14 cellular contexts compared by ENCODE assay signal in the genomic region with DNA sequence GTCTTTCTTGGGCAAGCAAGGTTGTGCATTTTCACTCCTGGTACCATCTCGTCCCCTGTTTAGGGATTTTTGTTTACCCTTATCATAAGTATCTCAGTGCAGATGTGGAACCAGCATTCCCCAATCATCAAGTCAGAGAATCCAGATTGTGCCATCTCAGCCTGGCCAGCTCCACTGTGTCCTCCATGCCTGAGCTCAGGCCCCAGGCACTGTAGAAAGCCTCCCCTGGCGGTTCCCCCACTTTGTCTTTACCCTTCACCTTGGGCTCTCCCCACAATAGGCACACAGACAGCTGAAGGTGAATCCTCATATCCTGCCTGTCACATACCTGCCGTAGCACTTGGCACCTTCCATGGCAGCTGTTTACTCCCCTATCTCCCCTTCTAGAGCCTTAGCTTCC.
A peak's percentile ranks its signal among the peaks of the same experiment; 100 is the strongest.
DNase-seq lines count a peak whose midpoint lies in the region; ATAC-seq and TF ChIP-seq lines count a peak whose summit lies in the region.
"Had no signal": no experiment of that assay in that cellular context is flagged by ENCODE, and none has a peak within 500 bp of the region (broad histone marks: within the 10 kb centered on the region; RNA-seq: fewer than 3 reads in every experiment).

No MANE protein-coding gene starts in this region.

- 41 to 71% (median 66%) methylated on average over 3 of the region's 3 CpGs for WGBS in psoas muscle, 3 donors

- H3K9me3 ChIP-seq in MM.1S (replicated peaks; ENCODE audit: insufficient read depth, low read length) (no peaks in the 10 kb centered on the region), psoas muscle (no peaks in the 10 kb centered on the region), left lung (no peaks in the 10 kb centered on the region)
- H3K9me3 ChIP-seq: BLaER1 treated with 17β-estradiol and CSF1 and Interleukin-3, amounts not matched to agents 10 nM and 100 nM had no signal

- H3K4me1 Mint-ChIP-seq in GM23338 = peaks cover 6% of the 10 kb centered on the region; the same call in 2 of the 3 replicates
- peaks cover 52% of the 10 kb centered on the region for H3K4me1 Mint-ChIP-seq in glutamatergic neuron (ENCODE audit: low read depth, unreplicated experiment)
- H3K4me1 Mint-ChIP-seq: CD4-positive, CD25-positive, alpha-beta regulatory T cell had no signal

- H3K4me3 ChIP-seq in GM23338 = no peak overlapping the region
- no peak overlapping the region for H3K4me3 ChIP-seq in MM.1S (ENCODE audit: low read length)
- no peak overlapping the region for H3K4me3 ChIP-seq in psoas muscle
- no peak overlapping the region for H3K4me3 ChIP-seq in left lung
- H3K4me3 ChIP-seq: BLaER1 treated with 17β-estradiol and CSF1 and Interleukin-3, amounts not matched to agents 10 nM and 100 nM had no signal

- no peak overlapping the region for H3K9ac ChIP-seq in MM.1S (ENCODE audit: low read length)
- H3K9ac ChIP-seq: BLaER1 treated with 17β-estradiol and CSF1 and Interleukin-3, amounts not matched to agents 10 nM and 100 nM had no signal

- no peaks in the 10 kb centered on the region for H3K36me3 Mint-ChIP-seq in GM23338 (ENCODE audit: low read depth)
- H3K36me3 Mint-ChIP-seq in glutamatergic neuron (ENCODE audit: unreplicated experiment) = no peaks in the 10 kb centered on the region
- H3K36me3 Mint-ChIP-seq: CD4-positive, CD25-positive, alpha-beta regulatory T cell had no signal

- H3F3A ChIP-seq in GM23338 (replicated peaks; ENCODE audit: low read depth) (no peaks in the 10 kb centered on the region), MM.1S (ENCODE audit: insufficient read depth, low read length) (peaks cover 14% of the 10 kb centered on the region)

- no peaks in the 10 kb centered on the region for H3K79me2 ChIP-seq in GM23338 (replicated peaks; ENCODE audit: insufficient read depth)
- no peaks in the 10 kb centered on the region for H3K79me2 ChIP-seq in MM.1S (ENCODE audit: low read length)

- no peaks in the 10 kb centered on the region for H3K9me2 ChIP-seq in GM23338 (ENCODE audit: insufficient read depth)
- no peaks in the 10 kb centered on the region for H3K9me2 ChIP-seq in MM.1S (replicated peaks; ENCODE audit: insufficient read depth, low read length)

- no peak overlapping the region for H3K27ac Mint-ChIP-seq in GM23338
- peak overlapping the region; percentile 93 for H3K27ac Mint-ChIP-seq in glutamatergic neuron (ENCODE audit: unreplicated experiment)
- H3K27ac Mint-ChIP-seq: CD4-positive, CD25-positive, alpha-beta regulatory T cell had no signal

- H3K4me2 ChIP-seq in GM23338 (no peak overlapping the region), MM.1S (ENCODE audit: low read depth, low read length) (peak overlapping the region; percentile 76)
- H3K4me2 ChIP-seq: BLaER1 treated with 17β-estradiol and CSF1 and Interleukin-3, amounts not matched to agents 10 nM and 100 nM had no signal

- peak overlapping the region; percentile 47; the same call in 1 of the 2 replicates for H2AFZ ChIP-seq in GM23338
- peak overlapping the region; percentile 37 for H2AFZ ChIP-seq in MM.1S (ENCODE audit: low read length)

- no peak overlapping the region for H3K27ac ChIP-seq in GM23338 (ENCODE audit: low read depth)
- peak overlapping the region; percentile 27; the same call in 1 of the 2 replicates for H3K27ac ChIP-seq in MM.1S (ENCODE audit: low read length)
- H3K27ac ChIP-seq in psoas muscle = peak overlapping the region; percentile 64
- no peak overlapping the region for H3K27ac ChIP-seq in left lung
- H3K27ac ChIP-seq: BLaER1 treated with 17β-estradiol and CSF1 and Interleukin-3, amounts not matched to agents 10 nM and 100 nM had no signal

- H3K36me3 ChIP-seq in GM23338 (ENCODE audit: insufficient read depth) = no peaks in the 10 kb centered on the region
- no peaks in the 10 kb centered on the region for H3K36me3 ChIP-seq in MM.1S (replicated peaks; ENCODE audit: insufficient read depth, low read length)
- no peaks in the 10 kb centered on the region for H3K36me3 ChIP-seq in psoas muscle (ENCODE audit: insufficient read depth in 1 of 2, low read depth in 1 of 2)
- H3K36me3 ChIP-seq in left lung = no peaks in the 10 kb centered on the region
- H3K36me3 ChIP-seq: BLaER1 treated with 17β-estradiol and CSF1 and Interleukin-3, amounts not matched to agents 10 nM and 100 nM had no signal

- no peak overlapping the region for H3K4me3 Mint-ChIP-seq in GM23338
- no peak overlapping the region for H3K4me3 Mint-ChIP-seq in glutamatergic neuron (ENCODE audit: unreplicated experiment)
- H3K4me3 Mint-ChIP-seq: CD4-positive, CD25-positive, alpha-beta regulatory T cell had no signal

- H3K4me1 ChIP-seq in GM23338 (ENCODE audit: insufficient read depth) = 0 out of 2 replicates have a peak, but pooled peaks cover 3% of the 10 kb centered on the region
- peaks cover 22% of the 10 kb centered on the region for H3K4me1 ChIP-seq in MM.1S (ENCODE audit: low read length)
- peaks cover 24% of the 10 kb centered on the region for H3K4me1 ChIP-seq in psoas muscle
- no peaks in the 10 kb centered on the region for H3K4me1 ChIP-seq in left lung

- intact Hi-C loops in psoas muscle (cut with DNase I) = loop anchor here in 1 of 2 donors (10.0 kb wide), 1 partner anchor 1268 kb away; a partner anchor contains a TSS
- intact Hi-C loops in left lung (cut with DNase I) = loop anchor here in 1 of 2 donors (10.0 kb wide), 1 partner anchor 1278 kb away; a partner anchor contains a TSS

- H4K20me1 ChIP-seq in GM23338 (replicated peaks; ENCODE audit: insufficient read depth) = no peaks in the 10 kb centered on the region
- H4K20me1 ChIP-seq in MM.1S (ENCODE audit: insufficient read depth, low read length) = no peaks in the 10 kb centered on the region
- H4K20me1 ChIP-seq: BLaER1 treated with 17β-estradiol and CSF1 and Interleukin-3, amounts not matched to agents 10 nM and 100 nM had no signal

- H3K9me3 Mint-ChIP-seq in GM23338 = no peaks in the 10 kb centered on the region
- H3K9me3 Mint-ChIP-seq in glutamatergic neuron (ENCODE audit: unreplicated experiment) = peaks cover 4% of the 10 kb centered on the region
- H3K9me3 Mint-ChIP-seq: CD4-positive, CD25-positive, alpha-beta regulatory T cell had no signal

- H3K27me3 Mint-ChIP-seq in GM23338 (ENCODE audit: insufficient read depth, low read depth, poor library complexity) = peaks cover 2% of the 10 kb centered on the region
- peaks cover 12% of the 10 kb centered on the region for H3K27me3 Mint-ChIP-seq in glutamatergic neuron (ENCODE audit: unreplicated experiment)

- TF ChIP-seq CTCF in GM23338 (conservative IDR thresholded peaks at IDR 0.05; ENCODE audit: low read depth in 2 of 2) = no peak
- TF ChIP-seq CTCF in MM.1S (IDR thresholded peaks at IDR 0.05; ENCODE audit: low read length) = no peak
- TF ChIP-seq CTCF in glutamatergic neuron (IDR thresholded peaks at IDR 0.05; ENCODE audit: partially characterized antibody, unreplicated experiment) = no peak
- TF ChIP-seq CTCF in psoas muscle (IDR thresholded peaks at IDR 0.05) = no peak
- TF ChIP-seq CTCF in left lung (IDR thresholded peaks at IDR 0.05) = no peak

- H3K27me3 ChIP-seq in GM23338 (ENCODE audit: insufficient read depth) (no peaks in the 10 kb centered on the region), MM.1S (replicated peaks; ENCODE audit: insufficient read depth, low read length) (no peaks in the 10 kb centered on the region), psoas muscle (ENCODE audit: insufficient read depth in 3 of 3, low read length in 2 of 3) (no peaks in the 10 kb centered on the region), left lung (peaks cover 13 to 72% of the 10 kb centered on the region in 2 donors)

- no peak for ATAC-seq in GM23338
- peak in 3 of 4 donors; percentile 23 to 33 (median 31) for ATAC-seq in psoas muscle
- no peak for ATAC-seq in HG02623 (IDR thresholded peaks at IDR 0.05; ENCODE audit: unreplicated experiment)
- ATAC-seq in left lung = no peak
- ATAC-seq: HCT116, HepG2 had no signal

- DNase-seq in GM23338 (ENCODE audit: low spot score) (no peak), MM.1S (no peak), glutamatergic neuron (no peak), psoas muscle (no peak), left lung (no peak)
- DNase-seq in stimulated activated CD8-positive, alpha-beta memory T cell treated with anti-CD3 and anti-CD28 coated beads, Interleukin-4, amount 100 ng/mL, for 48 hours = no peak
- no peak for DNase-seq in activated CD8-positive, alpha-beta memory T cell treated with anti-CD3 and anti-CD28 coated beads for 24 hours
- DNase-seq: ACHN; CD4-positive, CD25-positive, alpha-beta regulatory T cell; DMS53 had no signal

TF ChIP-seq in GM23338, 12 proteins besides CTCF, POLR2A, EP300 and RAD21 (continues in another document):
- no peak for TF ChIP-seq JUNB (IDR thresholded peaks at IDR 0.05; ENCODE audit: unreplicated experiment)

Comparison
In these comparisons a context has a peak if more than half of its experiments do, and no peak if none do; other contexts are left out.
1. ATAC-seq: peak in psoas muscle (3 of 4); none in GM23338 (single experiment), HG02623 (single experiment) and left lung (single experiment).
2. H3K27ac ChIP-seq: peak in MM.1S (single experiment) and psoas muscle (single experiment); none in GM23338 (single experiment) and left lung (0 of 2).